Comparison of ENCODE assay signal across 1 cellular context in genomic region chr22:50301581-50301991, GRCh38.
TF ChIP-seq lines count a peak whose summit lies in the region.

No MANE protein-coding gene starts in this region.

TF ChIP-seq in HCT116, 20 proteins besides CTCF, POLR2A, EP300 and RAD21 (continued from another document):
- no peak for TF ChIP-seq REST (IDR thresholded peaks at IDR 0.05; ENCODE audit: low read depth)
